ENCODE assay signal across 8 cellular contexts in the genomic region with DNA sequence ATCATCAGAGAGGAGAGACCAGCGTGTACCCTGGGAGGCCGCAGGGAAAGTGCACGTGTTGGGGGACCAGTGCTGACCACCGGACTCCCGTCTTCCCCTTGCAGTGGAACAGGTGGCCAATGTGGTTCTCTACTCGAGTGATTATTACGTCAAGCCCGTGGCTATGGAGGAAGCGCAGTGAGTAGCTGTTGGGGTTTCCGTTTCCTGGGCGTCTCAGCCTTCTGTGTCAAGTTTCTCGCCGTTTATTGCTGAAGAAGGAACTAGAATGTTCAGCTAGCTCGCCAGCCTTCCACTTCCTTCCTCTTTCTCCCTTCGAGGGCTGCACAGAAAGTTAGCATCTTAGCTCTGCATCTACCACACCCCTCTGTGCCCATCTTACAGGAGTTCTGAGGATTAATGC. TPM values are rescaled to one million over a fixed set of nuclear protein-coding genes. Genes with fewer than 3 reads are reported as not detected.
DNase-seq lines count a peak whose midpoint lies in the region; ATAC-seq and TF ChIP-seq lines count a peak whose summit lies in the region.

No MANE protein-coding gene starts in this region.

- H3K27me3 Mint-ChIP-seq in T-cell, result no peaks in the 10 kb centered on the region
- H3K27me3 Mint-ChIP-seq in activated naive CD8-positive, alpha-beta T cell treated with anti-CD3 and anti-CD28 coated beads, Interleukin-2, amount 10 ng/mL, durations not matched to agents 7 days and 5 days, result peaks cover 3% of the 10 kb centered on the region

- H3K27ac Mint-ChIP-seq in T-cell, result peak overlapping the region; percentile 96 to 97
- peak overlapping the region; percentile 99 for H3K27ac Mint-ChIP-seq in activated naive CD8-positive, alpha-beta T cell treated with anti-CD3 and anti-CD28 coated beads, Interleukin-2, amount 10 ng/mL, durations not matched to agents 7 days and 5 days

- ATAC-seq in GM18858 (IDR thresholded peaks at IDR 0.05; ENCODE audit: unreplicated experiment) (peak; percentile 70), HG02981 (IDR thresholded peaks at IDR 0.05; ENCODE audit: unreplicated experiment) (peak; percentile 83), T-cell (replicated peaks in 1 of 4) (peak; percentile 97 to 98 (median 98))
- peak; percentile 94 for ATAC-seq in activated naive CD8-positive, alpha-beta T cell treated with anti-CD3 and anti-CD28 coated beads, Interleukin-2, amount 10 ng/mL, durations not matched to agents 7 days and 5 days (ENCODE audit: low read depth)

- H3K4me1 ChIP-seq in neutrophil (ENCODE audit: control insufficient read depth in 1 of 2, insufficient read depth in 1 of 2, low read depth in 1 of 2, low read length in 1 of 2), result peaks cover 61 to 64% of the 10 kb centered on the region in 2 experiments

- H3K9me3 Mint-ChIP-seq in T-cell, result no peaks in the 10 kb centered on the region
- H3K9me3 Mint-ChIP-seq in activated naive CD8-positive, alpha-beta T cell treated with anti-CD3 and anti-CD28 coated beads, Interleukin-2, amount 10 ng/mL, durations not matched to agents 7 days and 5 days, result no peaks in the 10 kb centered on the region

- POLR2A ChIA-PET in T-cell (lab: Charles Lee), result interaction anchor here (0.6 to 1.2 kb wide), 4 partner anchors 61 to 1736 kb away, joined by 3 to 4 read pairs (median 4); no protein-coding TSS in a partner anchor
- POLR2A ChIA-PET in activated naive CD8-positive, alpha-beta T cell treated with anti-CD3 and anti-CD28 coated beads, Interleukin-2, amount 10 ng/mL, durations not matched to agents 7 days and 5 days (lab: Charles Lee), result interaction anchor here (0.7 to 3.0 kb wide), 16 partner anchors 8 to 271 kb away, joined by 3 to 21 read pairs (median 4); a partner anchor contains a TSS

- H3K27me3 ChIP-seq in neutrophil, result no peaks in the 10 kb centered on the region

- peak overlapping the region; percentile 26 to 70 (median 63) for H3K4me3 Mint-ChIP-seq in T-cell
- peak overlapping the region; percentile 80 for H3K4me3 Mint-ChIP-seq in activated naive CD8-positive, alpha-beta T cell treated with anti-CD3 and anti-CD28 coated beads, Interleukin-2, amount 10 ng/mL, durations not matched to agents 7 days and 5 days

- no peaks in the 10 kb centered on the region for H3K9me3 ChIP-seq in neutrophil

- no peaks in the 10 kb centered on the region for H3K36me3 ChIP-seq in neutrophil

- H3K27ac ChIP-seq in neutrophil, result peak overlapping the region; percentile 98

- CTCF ChIA-PET in T-cell (lab: Charles Lee), result interaction anchor here (0.5 to 1.6 kb wide), 12 partner anchors 11 to 489 kb away, joined by 3 to 9 read pairs (median 4); a partner anchor contains a TSS

- no peaks in the 10 kb centered on the region for H3K36me3 Mint-ChIP-seq in T-cell
- peaks cover 6% of the 10 kb centered on the region for H3K36me3 Mint-ChIP-seq in activated naive CD8-positive, alpha-beta T cell treated with anti-CD3 and anti-CD28 coated beads, Interleukin-2, amount 10 ng/mL, durations not matched to agents 7 days and 5 days

- no peak for TF ChIP-seq CTCF in neutrophil (IDR thresholded peaks at IDR 0.05)

- peak; percentile 62 to 89 (median 80) for DNase-seq in T-cell
- peak; percentile 67 for DNase-seq in activated naive CD8-positive, alpha-beta T cell treated with anti-CD3 and anti-CD28 coated beads, Interleukin-2, amount 10 ng/mL, durations not matched to agents 7 days and 5 days
- peak; percentile 63 for DNase-seq in ureter (ENCODE audit: low spot score)
- DNase-seq in HuH-7 (ENCODE audit: low spot score), result no peak
- DNase-seq in NCI-H748 (lab: John Stamatoyannopoulos, UW; ENCODE audit: unreplicated experiment), result no peak

- peak overlapping the region; percentile 54 for H3K4me3 ChIP-seq in neutrophil (ENCODE audit: low read depth in 1 of 2, low read length in 1 of 2)

- H3K4me1 Mint-ChIP-seq in T-cell, result peaks cover 50 to 63% (median 50%) of the 10 kb centered on the region in 3 donors
- peaks cover 41% of the 10 kb centered on the region for H3K4me1 Mint-ChIP-seq in activated naive CD8-positive, alpha-beta T cell treated with anti-CD3 and anti-CD28 coated beads, Interleukin-2, amount 10 ng/mL, durations not matched to agents 7 days and 5 days

RNA-seq across cellular contexts. Expression of a gene that starts 22.8 kb away (rescaled TPM):
- total RNA-seq in T-cell (100 to 1,000 TPM; 143 to 254 (median 163) TPM), ureter (44.7 TPM)
- total RNA-seq in activated naive CD8-positive, alpha-beta T cell treated with anti-CD3 and anti-CD28 coated beads, Interleukin-2, amount 10 ng/mL, durations not matched to agents 7 days and 5 days, result 100 to 1,000 TPM; 114 to 132 TPM

RNA-seq across cellular contexts. Expression of a gene that starts 23.9 kb away (rescaled TPM):
- under 1 TPM in 2 of 5 donors, not detected in 3; 0.03 to 0.37 TPM for total RNA-seq in T-cell
- under 1 TPM in 1 of 2 experiments, not detected in 1; 0.45 TPM for total RNA-seq in activated naive CD8-positive, alpha-beta T cell treated with anti-CD3 and anti-CD28 coated beads, Interleukin-2, amount 10 ng/mL, durations not matched to agents 7 days and 5 days
- not detected for total RNA-seq in ureter

Comparison
In these comparisons a context has a peak if more than half of its experiments do, and no peak if none do; other contexts are left out.
1. DNase-seq: peak in T-cell (34 of 34), activated naive CD8-positive, alpha-beta T cell treated with anti-CD3 and anti-CD28 coated beads, Interleukin-2, amount 10 ng/mL, durations not matched to agents 7 days and 5 days (single experiment) and ureter (single experiment); none in HuH-7 (single experiment) and NCI-H748 (single experiment).
2. Peak in every context shown above with its lines, with median percentiles within 50 percentile points of each other: ATAC-seq.